ENCODE assay signal across 1 cellular context in the genomic region with DNA sequence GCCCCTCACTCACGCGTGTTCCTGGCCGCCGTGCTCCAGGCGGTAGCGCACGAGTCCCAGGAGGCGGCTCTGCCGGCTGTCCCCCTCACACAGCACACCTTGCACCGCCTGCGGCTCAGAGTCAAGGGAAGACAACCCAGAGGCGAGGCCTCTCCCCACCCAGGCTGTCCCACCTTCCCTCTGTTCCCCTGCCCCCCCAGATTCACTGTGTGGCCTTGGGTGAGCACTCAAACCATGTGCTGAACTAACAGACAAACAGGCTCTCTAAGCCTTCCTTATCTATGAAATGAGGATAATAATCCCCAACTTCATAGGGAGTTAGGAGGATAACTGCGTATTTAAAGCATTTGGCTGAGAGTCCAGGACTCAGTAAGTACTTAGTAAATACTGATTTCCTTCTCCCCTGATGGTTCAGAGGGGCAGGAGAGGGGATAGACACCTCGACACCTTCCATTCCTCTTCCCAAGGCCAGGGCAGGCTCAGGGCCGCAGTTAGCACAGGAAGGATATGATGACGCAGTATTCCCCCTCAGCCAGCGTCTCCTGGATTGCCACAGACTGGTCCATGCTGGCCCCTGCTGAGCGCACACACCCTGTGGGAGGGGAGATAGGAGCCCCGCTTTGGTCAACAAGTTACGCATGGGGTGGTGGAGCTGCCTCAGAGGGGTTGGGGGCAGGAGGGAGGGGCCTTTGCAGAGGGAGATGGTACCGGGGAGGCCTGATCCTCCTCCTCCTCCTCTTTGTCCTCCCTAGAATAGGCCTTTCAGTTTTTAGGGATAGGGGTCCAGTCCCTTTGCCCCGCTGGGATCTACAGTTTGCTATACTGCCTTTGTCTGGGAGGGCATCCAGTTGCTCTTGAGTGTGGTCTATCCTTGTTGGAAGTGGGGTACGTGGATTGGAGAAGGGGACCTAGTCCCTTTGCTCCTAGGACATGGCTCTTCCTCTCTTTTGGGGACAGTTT.
TF ChIP-seq lines count a peak whose summit lies in the region.

No MANE protein-coding gene starts in this region.

TF ChIP-seq in HepG2, 621 proteins besides CTCF, POLR2A, EP300 and RAD21 (continued from another document):
- TF ChIP-seq, protein P1, sequence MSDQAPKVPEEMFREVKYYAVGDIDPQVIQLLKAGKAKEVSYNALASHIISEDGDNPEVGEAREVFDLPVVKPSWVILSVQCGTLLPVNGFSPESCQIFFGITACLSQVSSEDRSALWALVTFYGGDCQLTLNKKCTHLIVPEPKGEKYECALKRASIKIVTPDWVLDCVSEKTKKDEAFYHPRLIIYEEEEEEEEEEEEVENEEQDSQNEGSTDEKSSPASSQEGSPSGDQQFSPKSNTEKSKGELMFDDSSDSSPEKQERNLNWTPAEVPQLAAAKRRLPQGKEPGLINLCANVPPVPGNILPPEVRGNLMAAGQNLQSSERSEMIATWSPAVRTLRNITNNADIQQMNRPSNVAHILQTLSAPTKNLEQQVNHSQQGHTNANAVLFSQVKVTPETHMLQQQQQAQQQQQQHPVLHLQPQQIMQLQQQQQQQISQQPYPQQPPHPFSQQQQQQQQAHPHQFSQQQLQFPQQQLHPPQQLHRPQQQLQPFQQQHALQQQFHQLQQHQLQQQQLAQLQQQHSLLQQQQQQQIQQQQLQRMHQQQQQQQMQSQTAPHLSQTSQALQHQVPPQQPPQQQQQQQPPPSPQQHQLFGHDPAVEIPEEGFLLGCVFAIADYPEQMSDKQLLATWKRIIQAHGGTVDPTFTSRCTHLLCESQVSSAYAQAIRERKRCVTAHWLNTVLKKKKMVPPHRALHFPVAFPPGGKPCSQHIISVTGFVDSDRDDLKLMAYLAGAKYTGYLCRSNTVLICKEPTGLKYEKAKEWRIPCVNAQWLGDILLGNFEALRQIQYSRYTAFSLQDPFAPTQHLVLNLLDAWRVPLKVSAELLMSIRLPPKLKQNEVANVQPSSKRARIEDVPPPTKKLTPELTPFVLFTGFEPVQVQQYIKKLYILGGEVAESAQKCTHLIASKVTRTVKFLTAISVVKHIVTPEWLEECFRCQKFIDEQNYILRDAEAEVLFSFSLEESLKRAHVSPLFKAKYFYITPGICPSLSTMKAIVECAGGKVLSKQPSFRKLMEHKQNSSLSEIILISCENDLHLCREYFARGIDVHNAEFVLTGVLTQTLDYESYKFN (CRISPR knock-in tag; conservative IDR thresholded peaks at IDR 0.05) = 0 out of 2 replicates have a peak, but pooled peaks have one; percentile 28
- TF ChIP-seq FOXA1 (IDR thresholded peaks at IDR 0.05) (no peak), FOXA1 (CRISPR knock-in tag; IDR thresholded peaks at IDR 0.05) (peak; percentile 36; the same call in 1 of the 2 replicates), ZNF17 (CRISPR knock-in tag; IDR thresholded peaks at IDR 0.05) (no peak), ZSCAN31 (CRISPR knock-in tag; IDR thresholded peaks at IDR 0.05; ENCODE audit: low read depth) (no peak), HDAC2 (CRISPR knock-in tag; IDR thresholded peaks at IDR 0.05) (0 out of 2 replicates have a peak, but pooled peaks have one; percentile 34), ZNF263 (CRISPR knock-in tag; IDR thresholded peaks at IDR 0.05) (peak; percentile 66), NCOA1 (CRISPR knock-in tag; IDR thresholded peaks at IDR 0.05) (no peak), ZNF557 (CRISPR knock-in tag; IDR thresholded peaks at IDR 0.05) (0 out of 2 replicates have a peak, but pooled peaks have one; percentile 5), CREB1 (IDR thresholded peaks at IDR 0.05) (no peak), CREB1 (CRISPR knock-in tag; IDR thresholded peaks at IDR 0.05) (peak; percentile 60; the same call in 1 of the 2 replicates), ZFP36L1 (CRISPR knock-in tag; IDR thresholded peaks at IDR 0.05) (no peak), FOXP1 (IDR thresholded peaks at IDR 0.05) (no peak), FOXP1 (CRISPR knock-in tag; IDR thresholded peaks at IDR 0.05) (peak; percentile 41; the same call in 1 of the 2 replicates), ZBTB21 (CRISPR knock-in tag; IDR thresholded peaks at IDR 0.05) (peak; percentile 59; the same call in 1 of the 2 replicates), BRD4 (CRISPR knock-in tag; IDR thresholded peaks at IDR 0.05) (no peak), HOXA9 (CRISPR knock-in tag; IDR thresholded peaks at IDR 0.05; ENCODE audit: borderline replicate concordance) (no peak), ZNF746 (CRISPR knock-in tag; IDR thresholded peaks at IDR 0.05) (peak; percentile 61; the same call in 1 of the 2 replicates), CEBPG (CRISPR knock-in tag; IDR thresholded peaks at IDR 0.05) (peak; percentile 43), MAZ (IDR thresholded peaks at IDR 0.05; ENCODE audit: borderline replicate concordance, low read depth, low read length) (0 out of 2 replicates have a peak, but pooled peaks have one; percentile 23), MAZ (CRISPR knock-in tag; IDR thresholded peaks at IDR 0.05; ENCODE audit: low read depth) (no peak), MEIS2 (CRISPR knock-in tag; IDR thresholded peaks at IDR 0.05) (no peak), GATAD2A (CRISPR knock-in tag; IDR thresholded peaks at IDR 0.05) (peak; percentile 19; the same call in 1 of the 2 replicates), DR1 (CRISPR knock-in tag; IDR thresholded peaks at IDR 0.05) (no peak), MXI1 (IDR thresholded peaks at IDR 0.05; ENCODE audit: borderline replicate concordance, low read depth, low read length) (peak; percentile 37; the same call in 1 of the 3 replicates), NRL (CRISPR knock-in tag; IDR thresholded peaks at IDR 0.05; ENCODE audit: borderline replicate concordance) (0 out of 2 replicates have a peak, but pooled peaks have one; percentile 41), SNAI1 (CRISPR knock-in tag; IDR thresholded peaks at IDR 0.05; ENCODE audit: borderline replicate concordance) (no peak)
- TF ChIP-seq, protein P2, sequence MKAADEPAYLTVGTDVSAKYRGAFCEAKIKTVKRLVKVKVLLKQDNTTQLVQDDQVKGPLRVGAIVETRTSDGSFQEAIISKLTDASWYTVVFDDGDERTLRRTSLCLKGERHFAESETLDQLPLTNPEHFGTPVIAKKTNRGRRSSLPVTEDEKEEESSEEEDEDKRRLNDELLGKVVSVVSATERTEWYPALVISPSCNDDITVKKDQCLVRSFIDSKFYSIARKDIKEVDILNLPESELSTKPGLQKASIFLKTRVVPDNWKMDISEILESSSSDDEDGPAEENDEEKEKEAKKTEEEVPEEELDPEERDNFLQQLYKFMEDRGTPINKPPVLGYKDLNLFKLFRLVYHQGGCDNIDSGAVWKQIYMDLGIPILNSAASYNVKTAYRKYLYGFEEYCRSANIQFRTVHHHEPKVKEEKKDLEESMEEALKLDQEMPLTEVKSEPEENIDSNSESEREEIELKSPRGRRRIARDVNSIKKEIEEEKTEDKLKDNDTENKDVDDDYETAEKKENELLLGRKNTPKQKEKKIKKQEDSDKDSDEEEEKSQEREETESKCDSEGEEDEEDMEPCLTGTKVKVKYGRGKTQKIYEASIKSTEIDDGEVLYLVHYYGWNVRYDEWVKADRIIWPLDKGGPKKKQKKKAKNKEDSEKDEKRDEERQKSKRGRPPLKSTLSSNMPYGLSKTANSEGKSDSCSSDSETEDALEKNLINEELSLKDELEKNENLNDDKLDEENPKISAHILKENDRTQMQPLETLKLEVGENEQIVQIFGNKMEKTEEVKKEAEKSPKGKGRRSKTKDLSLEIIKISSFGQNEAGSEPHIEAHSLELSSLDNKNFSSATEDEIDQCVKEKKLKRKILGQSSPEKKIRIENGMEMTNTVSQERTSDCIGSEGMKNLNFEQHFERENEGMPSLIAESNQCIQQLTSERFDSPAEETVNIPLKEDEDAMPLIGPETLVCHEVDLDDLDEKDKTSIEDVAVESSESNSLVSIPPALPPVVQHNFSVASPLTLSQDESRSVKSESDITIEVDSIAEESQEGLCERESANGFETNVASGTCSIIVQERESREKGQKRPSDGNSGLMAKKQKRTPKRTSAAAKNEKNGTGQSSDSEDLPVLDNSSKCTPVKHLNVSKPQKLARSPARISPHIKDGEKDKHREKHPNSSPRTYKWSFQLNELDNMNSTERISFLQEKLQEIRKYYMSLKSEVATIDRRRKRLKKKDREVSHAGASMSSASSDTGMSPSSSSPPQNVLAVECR (CRISPR knock-in tag; IDR thresholded peaks at IDR 0.05; ENCODE audit: borderline replicate concordance) = 0 out of 2 replicates have a peak, but pooled peaks have one; percentile 9
